Comparison of ENCODE assay signal across 1 cellular context in genomic region chr11:111410951-111411350, GRCh38.
TF ChIP-seq lines count a peak whose summit lies in the region.

No MANE protein-coding gene starts in this region.

TF ChIP-seq in H1, 55 proteins besides CTCF, POLR2A, EP300 and RAD21 (continued from another document):
- TF ChIP-seq CBX8 (IDR thresholded peaks at IDR 0.05; ENCODE audit: borderline replicate concordance, low read depth, low read length): no peak
